ENCODE assay signal across 8 cellular contexts in genomic region chr14:94681300-94682060, GRCh38.
DNase-seq lines count a peak whose midpoint lies in the region; ATAC-seq, FAIRE-seq and TF ChIP-seq lines count a peak whose summit lies in the region.

No MANE protein-coding gene starts in this region.

- H2AFZ ChIP-seq in Loucy (ENCODE audit: low read length) (no peak overlapping the region), neuronal stem cell (ENCODE audit: low read length) (no peak overlapping the region)

- no peak overlapping the region for H3K14ac ChIP-seq in neuronal stem cell (ENCODE audit: low read length)

- no peaks in the 10 kb centered on the region for H3K36me3 ChIP-seq in Loucy (ENCODE audit: insufficient read depth, low read length)
- H3K36me3 ChIP-seq in bronchial epithelial cell (ENCODE audit: control insufficient read depth, insufficient read depth, low read length), result no peaks in the 10 kb centered on the region
- no peaks in the 10 kb centered on the region for H3K36me3 ChIP-seq in neuronal stem cell (replicated peaks in 1 of 2; ENCODE audit: control insufficient read depth in 2 of 2, insufficient read depth in 2 of 2, low read length in 2 of 2)
- no peaks in the 10 kb centered on the region for H3K36me3 ChIP-seq in CD4-positive, alpha-beta memory T cell (ENCODE audit: insufficient read depth, low read length)

- no peak overlapping the region for H3K4ac ChIP-seq in neuronal stem cell (ENCODE audit: low read length)

- H4K91ac ChIP-seq in neuronal stem cell (ENCODE audit: low read depth, low read length, poor library complexity), result no peak overlapping the region

- peak; percentile 44 for TF ChIP-seq CTCF in Loucy (conservative IDR thresholded peaks at IDR 0.05; ENCODE audit: low read length)
- peak; percentile 59 for TF ChIP-seq CTCF in bronchial epithelial cell (IDR thresholded peaks at IDR 0.05; ENCODE audit: insufficient read depth, low read length, severe bottlenecking)

- H3K4me2 ChIP-seq in Loucy (ENCODE audit: low read depth, low read length, poor library complexity, severe bottlenecking) (no peak overlapping the region), neuronal stem cell (ENCODE audit: insufficient read depth, low read length, poor library complexity, severe bottlenecking) (no peak overlapping the region)

- no peak overlapping the region for H3K27ac Mint-ChIP-seq in CD4-positive, alpha-beta memory T cell
- H3K27ac Mint-ChIP-seq in activated T-helper 17 cell treated with anti-CD3 and anti-CD28 coated beads, Interleukin-2, amount 50 U/mL, for 72 hours, result no peak overlapping the region

- H3K9ac ChIP-seq in Loucy (ENCODE audit: low read depth, low read length, poor library complexity, severe bottlenecking), result no peak overlapping the region
- H3K9ac ChIP-seq in neuronal stem cell (ENCODE audit: low read depth, low read length, poor library complexity), result peak overlapping the region; percentile 10

- in situ Hi-C loops in G401 (cut with HindIII; ENCODE audit: low sequenced_read_pairs), result no loop called here

- H3K27me3 Mint-ChIP-seq in CD4-positive, alpha-beta memory T cell, result peaks cover 5 to 8% of the 10 kb centered on the region in 2 donors
- H3K27me3 Mint-ChIP-seq in activated T-helper 17 cell treated with anti-CD3 and anti-CD28 coated beads, Interleukin-2, amount 50 U/mL, for 72 hours, result peaks cover 5% of the 10 kb centered on the region

- no peaks in the 10 kb centered on the region for H3K79me1 ChIP-seq in neuronal stem cell (ENCODE audit: low read depth, low read length)

- no peak overlapping the region for H3K27ac ChIP-seq in neuronal stem cell (replicated peaks; ENCODE audit: low read length)
- no peak overlapping the region for H3K27ac ChIP-seq in CD4-positive, alpha-beta memory T cell (ENCODE audit: low read depth, low read length)

- WGBS in neuronal stem cell (ENCODE audit: extremely low coverage in 2 of 2, insufficient read length in 2 of 2, insufficient replicate concordance in 1 of 2), 2 donors, result no CpG with 5 or more reads among the region's 15 CpGs

- H3K9me2 ChIP-seq in Loucy (replicated peaks; ENCODE audit: low read depth, low read length), result no peaks in the 10 kb centered on the region

- H4K20me1 ChIP-seq in Loucy (ENCODE audit: insufficient read depth, low read length, poor library complexity, severe bottlenecking), result no peaks in the 10 kb centered on the region

- intact Hi-C loops in CD4-positive, alpha-beta memory T cell (cut with micrococcal nuclease), result no loop called here

- no peak for ATAC-seq in GM21723 (IDR thresholded peaks at IDR 0.05; ENCODE audit: unreplicated experiment)
- ATAC-seq in activated T-helper 17 cell treated with anti-CD3 and anti-CD28 coated beads, Interleukin-2, amount 50 U/mL, for 72 hours (replicated peaks), result no peak

- peak overlapping the region; percentile 53 for H2AK5ac ChIP-seq in neuronal stem cell (ENCODE audit: low read depth, low read length)

- H2BK12ac ChIP-seq in neuronal stem cell (ENCODE audit: low read length), result no peak overlapping the region

- H3K9me3 ChIP-seq in Loucy (ENCODE audit: insufficient read depth, low read depth, low read length) (no peaks in the 10 kb centered on the region), neuronal stem cell (replicated peaks in 1 of 2; ENCODE audit: control insufficient read depth in 2 of 2, insufficient read depth in 1 of 2, low read depth in 1 of 2, low read length in 2 of 2) (no peaks in the 10 kb centered on the region)
- no peaks in the 10 kb centered on the region for H3K9me3 ChIP-seq in CD4-positive, alpha-beta memory T cell (ENCODE audit: control insufficient read depth in 1 of 2, low read length in 2 of 2)

- H3K4me3 ChIP-seq in Loucy (ENCODE audit: low read length, poor library complexity, severe bottlenecking) (no peak overlapping the region), bronchial epithelial cell (ENCODE audit: low read depth, low read length) (no peak overlapping the region), neuronal stem cell (ENCODE audit: low read length in 2 of 2) (no peak overlapping the region)
- H3K4me3 ChIP-seq in CD4-positive, alpha-beta memory T cell (ENCODE audit: low read length in 2 of 2), result no peak overlapping the region

- peak overlapping the region; percentile 26 for H2BK15ac ChIP-seq in neuronal stem cell (ENCODE audit: low read length)

- H3K9me3 Mint-ChIP-seq in CD4-positive, alpha-beta memory T cell, result peaks cover 0 to 1% (median 0%) of the 10 kb centered on the region in 8 donors
- no peaks in the 10 kb centered on the region for H3K9me3 Mint-ChIP-seq in activated T-helper 17 cell treated with anti-CD3 and anti-CD28 coated beads, Interleukin-2, amount 50 U/mL, for 72 hours

- no peaks in the 10 kb centered on the region for H3K4me1 ChIP-seq in Loucy (ENCODE audit: insufficient read depth, low read length, poor library complexity, severe bottlenecking)
- peaks cover 0 to 9% of the 10 kb centered on the region in 2 donors for H3K4me1 ChIP-seq in neuronal stem cell (ENCODE audit: control insufficient read depth in 2 of 2, insufficient read depth in 1 of 2, low read depth in 1 of 2, low read length in 2 of 2)
- no peaks in the 10 kb centered on the region for H3K4me1 ChIP-seq in CD4-positive, alpha-beta memory T cell (ENCODE audit: insufficient read depth, low read length)

- no peak overlapping the region for H2BK5ac ChIP-seq in neuronal stem cell (ENCODE audit: low read length)

- peak overlapping the region; percentile 45 for H3K18ac ChIP-seq in neuronal stem cell (ENCODE audit: low read length)

- H2BK120ac ChIP-seq in neuronal stem cell (ENCODE audit: low read depth, low read length), result peak overlapping the region; percentile 21

- H4K8ac ChIP-seq in neuronal stem cell (ENCODE audit: low read depth, low read length), result no peak overlapping the region

- CTCF ChIA-PET in CD4-positive, alpha-beta memory T cell (lab: Charles Lee; ENCODE audit: partially characterized antibody), result interaction anchor here (2.7 kb wide), 1 partner anchor 11 kb away, joined by 12 read pairs; no protein-coding TSS in a partner anchor

- no peaks in the 10 kb centered on the region for H3K79me2 ChIP-seq in Loucy (ENCODE audit: insufficient read depth, low read length)

- no peaks in the 10 kb centered on the region for H3K36me3 Mint-ChIP-seq in CD4-positive, alpha-beta memory T cell
- H3K36me3 Mint-ChIP-seq in activated T-helper 17 cell treated with anti-CD3 and anti-CD28 coated beads, Interleukin-2, amount 50 U/mL, for 72 hours (ENCODE audit: low read depth), result no peaks in the 10 kb centered on the region

- H3K4me3 Mint-ChIP-seq in CD4-positive, alpha-beta memory T cell, result no peak overlapping the region
- no peak overlapping the region for H3K4me3 Mint-ChIP-seq in activated T-helper 17 cell treated with anti-CD3 and anti-CD28 coated beads, Interleukin-2, amount 50 U/mL, for 72 hours

- no peak overlapping the region for H3K23ac ChIP-seq in neuronal stem cell (ENCODE audit: low read depth, low read length, poor library complexity)

- no peaks in the 10 kb centered on the region for H3K4me1 Mint-ChIP-seq in CD4-positive, alpha-beta memory T cell
- H3K4me1 Mint-ChIP-seq in activated T-helper 17 cell treated with anti-CD3 and anti-CD28 coated beads, Interleukin-2, amount 50 U/mL, for 72 hours, result no peaks in the 10 kb centered on the region

- DNase-seq in G401 (ENCODE audit: low spot score) (peak; percentile 4), bronchial epithelial cell (ENCODE audit: low read depth) (peak; percentile 46), neuronal stem cell (ENCODE audit: low spot score) (no peak), NCI-H1105 (lab: John Stamatoyannopoulos, UW) (no peak)
- DNase-seq in CD4-positive, alpha-beta memory T cell, result no peak

- H3K27me3 ChIP-seq in Loucy (ENCODE audit: insufficient read depth, low read length, poor library complexity, severe bottlenecking) (no peaks in the 10 kb centered on the region), bronchial epithelial cell (ENCODE audit: control insufficient read depth, insufficient read depth, low read length) (no peaks in the 10 kb centered on the region), neuronal stem cell (ENCODE audit: control insufficient read depth in 3 of 3, insufficient read depth in 3 of 3, low read depth in 1 of 3, low read length in 3 of 3) (no peaks in the 10 kb centered on the region)
- no peaks in the 10 kb centered on the region for H3K27me3 ChIP-seq in CD4-positive, alpha-beta memory T cell (ENCODE audit: insufficient read depth, low read length)

- POLR2A ChIA-PET in CD4-positive, alpha-beta memory T cell (lab: Charles Lee; ENCODE audit: partially characterized antibody), result no interaction called here

- no peak for FAIRE-seq in bronchial epithelial cell (lab: Jason Lieb, UNC)

- no peaks in the 10 kb centered on the region for H3F3A ChIP-seq in Loucy (ENCODE audit: low read depth)

Comparison
In these comparisons a context has a peak if more than half of its experiments do, and no peak if none do; other contexts are left out.
1. DNase-seq: peak in G401 (single experiment) and bronchial epithelial cell (single experiment); none in neuronal stem cell (single experiment), NCI-H1105 (single experiment) and CD4-positive, alpha-beta memory T cell (0 of 5).